Comparison of ENCODE assay signal across 8 cellular contexts in the genomic region with DNA sequence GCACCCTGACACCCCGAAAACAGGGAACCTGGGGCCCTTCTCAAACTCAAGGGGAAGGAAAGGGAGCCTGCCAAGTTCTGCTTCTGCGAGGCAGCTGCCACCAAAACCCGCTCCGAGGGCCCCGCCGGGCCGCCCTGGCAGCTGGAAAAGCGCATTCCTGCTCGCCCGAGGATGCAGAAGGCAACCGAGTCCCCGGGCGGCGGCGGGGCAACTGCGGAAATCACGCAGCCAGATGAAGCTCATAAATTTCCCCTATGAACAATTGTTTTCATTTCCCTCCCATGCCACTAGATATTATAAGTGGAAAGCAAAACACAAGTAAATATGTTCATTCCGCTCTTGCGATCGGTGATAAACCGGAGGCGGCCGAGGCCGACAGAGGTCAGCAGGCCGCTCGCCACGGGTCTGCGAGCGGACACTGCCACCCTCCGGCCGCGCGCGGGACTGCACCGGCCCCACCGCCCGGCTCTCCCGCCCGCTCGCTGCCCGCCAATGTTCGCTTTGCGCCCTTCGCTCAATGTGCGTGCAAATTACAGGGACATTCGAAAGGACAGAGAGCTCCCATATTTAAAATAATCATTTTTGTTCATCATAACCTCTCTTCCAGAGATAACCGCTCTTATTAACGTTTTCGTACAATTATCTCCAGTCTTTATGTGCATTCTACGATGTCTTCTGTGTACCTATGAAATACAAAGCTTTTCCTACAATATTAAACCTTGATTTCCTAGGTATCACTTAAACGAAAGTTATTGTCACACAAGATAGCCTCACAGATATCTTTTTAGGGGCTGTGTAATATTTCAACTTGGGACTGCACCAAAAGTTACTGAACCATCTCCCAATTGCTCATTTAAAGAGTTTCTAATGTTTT.
A peak's percentile ranks its signal among the peaks of the same experiment; 100 is the strongest.
DNase-seq lines count a peak whose midpoint lies in the region; ATAC-seq and TF ChIP-seq lines count a peak whose summit lies in the region.

No MANE protein-coding gene starts in this region.

- peaks cover 42% of the 10 kb centered on the region for H3K27me3 Mint-ChIP-seq in activated naive CD8-positive, alpha-beta T cell treated with anti-CD3 and anti-CD28 coated beads for 36 hours

- H3K27ac Mint-ChIP-seq in activated naive CD8-positive, alpha-beta T cell treated with anti-CD3 and anti-CD28 coated beads for 36 hours: no peak overlapping the region

- H3K4me3 Mint-ChIP-seq in activated naive CD8-positive, alpha-beta T cell treated with anti-CD3 and anti-CD28 coated beads for 36 hours: peak overlapping the region; percentile 63

- DNase-seq in NCI-H146 (lab: John Stamatoyannopoulos, UW): peak; percentile 35
- DNase-seq in NCI-H146 treated with DMSO at 0.1 percent for 48 hours (lab: John Stamatoyannopoulos, UW; ENCODE audit: unreplicated experiment): no peak
- peak; percentile 69 for DNase-seq in activated naive CD8-positive, alpha-beta T cell treated with anti-CD3 and anti-CD28 coated beads for 36 hours
- peak; percentile 80 for DNase-seq in left ventricle myocardium superior
- peak; percentile 95 for DNase-seq in retina

- intact Hi-C loops in left ventricle myocardium superior (cut with micrococcal nuclease): loop anchor here (5.0 kb wide), 1 partner anchor 1542 kb away; no protein-coding TSS in a partner anchor

- H3K4me1 Mint-ChIP-seq in activated naive CD8-positive, alpha-beta T cell treated with anti-CD3 and anti-CD28 coated beads for 36 hours: peaks cover 11% of the 10 kb centered on the region

- peak; percentile 67 for ATAC-seq in HG03432 (IDR thresholded peaks at IDR 0.05; ENCODE audit: unreplicated experiment)
- ATAC-seq in SK-N-SH treated with all-trans-retinoic acid at 6 μM for 48 hours: peak; percentile 83
- peak; percentile 95 for ATAC-seq in left ventricle myocardium superior
- ATAC-seq in GM19328 (IDR thresholded peaks at IDR 0.05; ENCODE audit: unreplicated experiment): no peak

- no peaks in the 10 kb centered on the region for H3K9me3 Mint-ChIP-seq in activated naive CD8-positive, alpha-beta T cell treated with anti-CD3 and anti-CD28 coated beads for 36 hours

- H3K36me3 Mint-ChIP-seq in activated naive CD8-positive, alpha-beta T cell treated with anti-CD3 and anti-CD28 coated beads for 36 hours: no peaks in the 10 kb centered on the region

TF ChIP-seq in SK-N-SH treated with all-trans-retinoic acid at 6 μM for 48 hours, 23 proteins besides CTCF, POLR2A, EP300 and RAD21:
- TF ChIP-seq SNAI2 (CRISPR knock-in tag; IDR thresholded peaks at IDR 0.05): no peak
- TF ChIP-seq, protein P1, sequence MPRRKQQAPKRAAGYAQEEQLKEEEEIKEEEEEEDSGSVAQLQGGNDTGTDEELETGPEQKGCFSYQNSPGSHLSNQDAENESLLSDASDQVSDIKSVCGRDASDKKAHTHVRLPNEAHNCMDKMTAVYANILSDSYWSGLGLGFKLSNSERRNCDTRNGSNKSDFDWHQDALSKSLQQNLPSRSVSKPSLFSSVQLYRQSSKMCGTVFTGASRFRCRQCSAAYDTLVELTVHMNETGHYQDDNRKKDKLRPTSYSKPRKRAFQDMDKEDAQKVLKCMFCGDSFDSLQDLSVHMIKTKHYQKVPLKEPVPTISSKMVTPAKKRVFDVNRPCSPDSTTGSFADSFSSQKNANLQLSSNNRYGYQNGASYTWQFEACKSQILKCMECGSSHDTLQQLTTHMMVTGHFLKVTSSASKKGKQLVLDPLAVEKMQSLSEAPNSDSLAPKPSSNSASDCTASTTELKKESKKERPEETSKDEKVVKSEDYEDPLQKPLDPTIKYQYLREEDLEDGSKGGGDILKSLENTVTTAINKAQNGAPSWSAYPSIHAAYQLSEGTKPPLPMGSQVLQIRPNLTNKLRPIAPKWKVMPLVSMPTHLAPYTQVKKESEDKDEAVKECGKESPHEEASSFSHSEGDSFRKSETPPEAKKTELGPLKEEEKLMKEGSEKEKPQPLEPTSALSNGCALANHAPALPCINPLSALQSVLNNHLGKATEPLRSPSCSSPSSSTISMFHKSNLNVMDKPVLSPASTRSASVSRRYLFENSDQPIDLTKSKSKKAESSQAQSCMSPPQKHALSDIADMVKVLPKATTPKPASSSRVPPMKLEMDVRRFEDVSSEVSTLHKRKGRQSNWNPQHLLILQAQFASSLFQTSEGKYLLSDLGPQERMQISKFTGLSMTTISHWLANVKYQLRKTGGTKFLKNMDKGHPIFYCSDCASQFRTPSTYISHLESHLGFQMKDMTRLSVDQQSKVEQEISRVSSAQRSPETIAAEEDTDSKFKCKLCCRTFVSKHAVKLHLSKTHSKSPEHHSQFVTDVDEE (CRISPR knock-in tag; IDR thresholded peaks at IDR 0.05): peak; percentile 38; the same call in 1 of the 2 replicates
